In the genomic region with DNA sequence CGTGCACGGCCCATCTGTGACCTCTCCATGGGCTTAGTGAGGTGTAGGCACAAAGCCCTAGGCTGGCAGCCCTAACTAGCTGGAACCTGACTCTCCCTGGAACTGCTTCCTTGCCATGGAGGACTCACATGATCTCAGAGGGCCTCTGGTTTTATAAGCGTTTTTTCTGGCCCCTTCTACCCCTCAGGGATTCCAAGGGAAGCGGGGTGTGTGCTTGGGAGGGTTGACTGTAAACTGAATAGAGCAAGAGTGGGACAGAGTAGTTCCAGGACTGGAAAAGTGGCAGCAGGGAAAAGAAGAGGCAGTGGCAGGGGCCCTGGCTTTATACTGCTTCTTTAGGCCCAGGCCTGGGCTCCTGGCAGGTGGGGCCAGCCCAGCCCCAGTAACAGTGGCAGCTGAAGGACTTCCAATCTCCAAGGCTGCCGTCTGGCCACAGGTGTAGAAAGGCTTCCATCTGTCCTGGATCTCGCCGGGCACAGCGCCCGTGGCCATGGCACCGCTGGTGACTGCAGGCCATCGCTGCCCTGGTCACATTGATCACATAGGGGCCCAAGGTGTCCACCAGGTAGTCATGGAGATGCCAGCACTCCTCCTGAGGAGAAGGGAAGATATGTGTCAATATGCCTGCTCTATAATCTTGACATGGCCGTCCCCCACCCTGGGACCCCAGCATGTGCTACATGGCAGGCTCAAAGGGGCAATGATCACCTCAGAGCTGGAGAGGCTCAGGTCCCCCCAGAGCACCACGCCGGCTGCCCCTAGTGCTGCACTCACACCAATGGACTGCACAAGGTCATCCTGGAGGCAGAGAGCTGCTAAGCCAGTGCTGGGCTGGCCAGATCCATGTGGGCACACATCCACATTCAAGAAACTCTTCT, we compare ENCODE assay signal across 8 cellular contexts. TPM values are rescaled to one million over a fixed set of nuclear protein-coding genes. Genes with fewer than 3 reads are reported as not detected.
DNase-seq lines count a peak whose midpoint lies in the region; ATAC-seq and TF ChIP-seq lines count a peak whose summit lies in the region.

No MANE protein-coding gene starts in this region.

- H3K27ac ChIP-seq in SU-DHL-6 (ENCODE audit: low read depth, low read length): peak overlapping the region; percentile 46
- H3K27ac ChIP-seq in psoas muscle: peak overlapping the region; percentile 99

- H3K36me3 ChIP-seq in SU-DHL-6 (ENCODE audit: low read length) (no peaks in the 10 kb centered on the region), psoas muscle (ENCODE audit: insufficient read depth in 1 of 2, low read depth in 1 of 2) (peaks cover 6 to 32% of the 10 kb centered on the region in 2 donors)

- H3K9me2 ChIP-seq in SU-DHL-6 (replicated peaks; ENCODE audit: insufficient read depth, low read length): no peaks in the 10 kb centered on the region

- H3K27me3 ChIP-seq in SU-DHL-6 (ENCODE audit: low read length): no peaks in the 10 kb centered on the region
- no peaks in the 10 kb centered on the region for H3K27me3 ChIP-seq in psoas muscle (ENCODE audit: insufficient read depth in 3 of 3, low read length in 2 of 3)

- WGBS in psoas muscle, 3 donors: 42 to 49% (median 42%) methylated on average over 14 of the region's 14 CpGs

- ATAC-seq in psoas muscle (peak in 3 of 4 donors; percentile 10 to 32 (median 18)), GM18873 (IDR thresholded peaks at IDR 0.05; ENCODE audit: low FRiP score, unreplicated experiment) (no peak), HG03175 (IDR thresholded peaks at IDR 0.05; ENCODE audit: unreplicated experiment) (no peak)

- no peaks in the 10 kb centered on the region for H3K9me3 ChIP-seq in SU-DHL-6 (ENCODE audit: insufficient read depth, low read length)
- no peaks in the 10 kb centered on the region for H3K9me3 ChIP-seq in psoas muscle

- H2AFZ ChIP-seq in SU-DHL-6 (ENCODE audit: low read depth, low read length, severe bottlenecking): no peak overlapping the region

- intact Hi-C loops in psoas muscle (cut with DNase I): no loop called here
- intact Hi-C loops in posterior cingulate gyrus (cut with DNase I): no loop called here

- H3K4me2 ChIP-seq in SU-DHL-6 (ENCODE audit: low read depth, low read length, poor library complexity, severe bottlenecking): peak overlapping the region; percentile 85

- no peak for TF ChIP-seq CTCF in GM12875 (IDR thresholded peaks at IDR 0.05; ENCODE audit: borderline replicate concordance, insufficient read depth, low read depth, low read length)
- TF ChIP-seq CTCF in SU-DHL-6 (IDR thresholded peaks at IDR 0.05; ENCODE audit: insufficient read depth, low read length, poor library complexity, severe bottlenecking): no peak
- TF ChIP-seq CTCF in fibroblast of mammary gland (conservative IDR thresholded peaks at IDR 0.05; ENCODE audit: control insufficient read depth, insufficient read depth, low read depth, low read length): no peak
- TF ChIP-seq CTCF in psoas muscle (IDR thresholded peaks at IDR 0.05): no peak

- DNase-seq in fibroblast of mammary gland (ENCODE audit: low read depth): no peak
- DNase-seq in psoas muscle: no peak
- no peak for DNase-seq in cortex of kidney (lab: John Stamatoyannopoulos, UW)
- no peak for DNase-seq in posterior cingulate gyrus

- peak overlapping the region; percentile 96 for H3K9ac ChIP-seq in SU-DHL-6 (ENCODE audit: low read length)

- H3K4me3 ChIP-seq in GM12875 (ENCODE audit: low read depth, low read length): peak overlapping the region; percentile 52
- H3K4me3 ChIP-seq in SU-DHL-6 (ENCODE audit: insufficient read depth, low read length, poor library complexity, severe bottlenecking): peak overlapping the region; percentile 46
- H3K4me3 ChIP-seq in fibroblast of mammary gland (ENCODE audit: control insufficient read depth, low read depth, low read length): peak overlapping the region; percentile 40
- peak overlapping the region; percentile 96 for H3K4me3 ChIP-seq in psoas muscle

- H3K79me2 ChIP-seq in SU-DHL-6 (ENCODE audit: insufficient read depth, low read length): peaks cover 22% of the 10 kb centered on the region

- H3F3A ChIP-seq in SU-DHL-6 (ENCODE audit: insufficient read depth): no peaks in the 10 kb centered on the region

- peaks cover 23% of the 10 kb centered on the region for H3K4me1 ChIP-seq in psoas muscle

- no peaks in the 10 kb centered on the region for H4K20me1 ChIP-seq in SU-DHL-6 (ENCODE audit: low read depth, low read length)

RNA-seq across cellular contexts. Expression of a gene that starts 0.9 kb away (rescaled TPM):
- 100 to 1,000 TPM in 3 of 4 donors, 10 to 100 TPM in 1; 77.2 to 145 (median 119) TPM for total RNA-seq in psoas muscle
- polyA plus RNA-seq in psoas muscle: 100 to 1,000 TPM; 129 to 175 (median 151) TPM

RNA-seq across cellular contexts. Expression of a gene that starts 6.0 kb away (rescaled TPM):
- total RNA-seq in psoas muscle: 1 to 10 TPM in 1 of 4 donors, under 1 TPM in 3; 0.28 to 2.1 (median 0.65) TPM
- polyA plus RNA-seq in psoas muscle: 1 to 10 TPM in 2 of 3 donors, under 1 TPM in 1; 0.23 to 3.4 (median 1.2) TPM

RNA-seq across cellular contexts. Expression of a gene that starts 6.0 kb away (rescaled TPM):
- total RNA-seq in psoas muscle: 1 to 10 TPM; 7.9 to 9.7 (median 8.3) TPM
- polyA plus RNA-seq in psoas muscle: 10 to 100 TPM in 1 of 3 donors, 1 to 10 TPM in 2; 6.8 to 12.8 (median 10.0) TPM

RNA-seq across cellular contexts. Expression of a gene that starts 10.2 kb away (rescaled TPM):
- total RNA-seq in psoas muscle: 10 to 100 TPM in 3 of 4 donors, 1 to 10 TPM in 1; 8.5 to 20.8 (median 13.7) TPM
- 10 to 100 TPM in 2 of 3 donors, 1 to 10 TPM in 1; 9.5 to 15.1 (median 13.8) TPM for polyA plus RNA-seq in psoas muscle

RNA-seq across cellular contexts. Expression of a gene that starts 14.3 kb away (rescaled TPM):
- total RNA-seq in psoas muscle: 10 to 100 TPM in 1 of 4 donors, 1 to 10 TPM in 2, under 1 TPM in 1; 0.84 to 13.1 (median 1.1) TPM
- 1 to 10 TPM in 1 of 3 donors, under 1 TPM in 2; 0.61 to 1.6 (median 0.66) TPM for polyA plus RNA-seq in psoas muscle

Comparison
In these comparisons a context has a peak if more than half of its experiments do, and no peak if none do; other contexts are left out.
1. H3K4me3 ChIP-seq: peak in every context shown above with its lines; median percentile 96 in psoas muscle; 52 in GM12875; 46 in SU-DHL-6; 40 in fibroblast of mammary gland.
2. ATAC-seq: peak in psoas muscle (3 of 4); none in GM18873 (single experiment) and HG03175 (single experiment).